8 cellular contexts compared by ENCODE assay signal in genomic region chr5:107389130-107389553, GRCh38.
DNase-seq lines count a peak whose midpoint lies in the region; ATAC-seq and TF ChIP-seq lines count a peak whose summit lies in the region.
"Had no signal": no experiment of that assay in that cellular context is flagged by ENCODE, and none has a peak within 500 bp of the region (broad histone marks: within the 10 kb centered on the region; RNA-seq: fewer than 3 reads in every experiment).

No MANE protein-coding gene starts in this region.

- H3K4me1 ChIP-seq in fibroblast of lung (ENCODE audit: control insufficient read depth, extremely low read depth, insufficient read depth, low read length) (peaks cover 10% of the 10 kb centered on the region), smooth muscle cell (ENCODE audit: low read depth) (peaks cover 24% of the 10 kb centered on the region)

- no peak overlapping the region for H3K9ac ChIP-seq in fibroblast of lung (ENCODE audit: insufficient read depth, low read length)
- H3K9ac ChIP-seq in smooth muscle cell (ENCODE audit: low read depth), result peak overlapping the region; percentile 59

- H3K79me2 ChIP-seq in fibroblast of lung (ENCODE audit: control insufficient read depth, insufficient read depth, low read length), result no peaks in the 10 kb centered on the region
- H3K79me2 ChIP-seq in smooth muscle cell (ENCODE audit: low read depth), result no peaks in the 10 kb centered on the region

- H3K36me3 ChIP-seq in GM06990 (ENCODE audit: control insufficient read depth, insufficient read depth, low read length) (no peaks in the 10 kb centered on the region), fibroblast of lung (ENCODE audit: control insufficient read depth, insufficient read depth, low read length) (no peaks in the 10 kb centered on the region), smooth muscle cell (ENCODE audit: low read depth) (no peaks in the 10 kb centered on the region)

- TF ChIP-seq CTCF in GM06990 (IDR thresholded peaks at IDR 0.05; ENCODE audit: insufficient read depth, low read length, poor library complexity, severe bottlenecking), result peak; percentile 7
- TF ChIP-seq CTCF in fibroblast of lung (conservative IDR thresholded peaks at IDR 0.05 in 1 of 2, IDR thresholded peaks at IDR 0.05 in 1 of 2; ENCODE audit: low read depth in 1 of 2, low read length in 2 of 2), result peak; percentile 12 to 24
- no peak for TF ChIP-seq CTCF in smooth muscle cell (IDR thresholded peaks at IDR 0.05; ENCODE audit: borderline replicate concordance, insufficient read depth, poor library complexity, severe bottlenecking)

- no peak overlapping the region for H3K4me2 ChIP-seq in fibroblast of lung (ENCODE audit: extremely low read depth, insufficient read depth, low read length)
- H3K4me2 ChIP-seq in smooth muscle cell, result peak overlapping the region; percentile 66

- 39% methylated on average over 2 of the region's 2 CpGs for WGBS in smooth muscle cell (ENCODE audit: low lambda C conversion rate)

- H3K9me3 ChIP-seq in fibroblast of lung (ENCODE audit: control insufficient read depth, insufficient read depth, low read depth, low read length) (no peaks in the 10 kb centered on the region), smooth muscle cell (replicated peaks; ENCODE audit: low read depth) (no peaks in the 10 kb centered on the region)
- H3K9me3 ChIP-seq: body of pancreas had no signal

- H3K27me3 ChIP-seq in GM06990 (replicated peaks; ENCODE audit: control insufficient read depth, insufficient read depth, low read length), result no peaks in the 10 kb centered on the region
- no peaks in the 10 kb centered on the region for H3K27me3 ChIP-seq in fibroblast of lung (ENCODE audit: control insufficient read depth, insufficient read depth, low read length)
- no peaks in the 10 kb centered on the region for H3K27me3 ChIP-seq in smooth muscle cell (ENCODE audit: low read depth)
- H3K27me3 ChIP-seq: body of pancreas had no signal

- no peak overlapping the region for H2AFZ ChIP-seq in fibroblast of lung (ENCODE audit: low read length)
- no peak overlapping the region for H2AFZ ChIP-seq in smooth muscle cell (ENCODE audit: low read depth)

- H3F3A ChIP-seq in smooth muscle cell (ENCODE audit: low read depth), result no peaks in the 10 kb centered on the region

- ATAC-seq in GM21360 (IDR thresholded peaks at IDR 0.05; ENCODE audit: unreplicated experiment) (peak; percentile 74), HG03558 (IDR thresholded peaks at IDR 0.05; ENCODE audit: extremely low read depth, unreplicated experiment) (peak; percentile 78)
- ATAC-seq: body of pancreas had no signal

- no peak overlapping the region for H3K4me3 ChIP-seq in GM06990 (replicated peaks; ENCODE audit: low read depth, low read length)
- H3K4me3 ChIP-seq in fibroblast of lung (replicated peaks in 1 of 4; ENCODE audit: control extremely low read depth in 1 of 4, insufficient read depth in 1 of 4, low read depth in 3 of 4, low read length in 4 of 4), result no peak overlapping the region
- no peak overlapping the region for H3K4me3 ChIP-seq in smooth muscle cell
- H3K4me3 ChIP-seq: body of pancreas had no signal

- no peak overlapping the region for H3K27ac ChIP-seq in fibroblast of lung (ENCODE audit: insufficient read depth, low read length)
- H3K27ac ChIP-seq in smooth muscle cell (ENCODE audit: low read depth), result peak overlapping the region; percentile 76
- H3K27ac ChIP-seq: body of pancreas had no signal

- H4K20me1 ChIP-seq in fibroblast of lung (ENCODE audit: control insufficient read depth, extremely low read depth, insufficient read depth, low read length) (no peaks in the 10 kb centered on the region), smooth muscle cell (ENCODE audit: low read depth) (no peaks in the 10 kb centered on the region)

- DNase-seq in GM06990 (ENCODE audit: extremely low read depth, insufficient read length) (peak; percentile 78), SHP77 (lab: John Stamatoyannopoulos, UW) (peak; percentile 75 to 85), fibroblast of lung (ENCODE audit: low read depth in 2 of 2) (peak; percentile 57 to 86), smooth muscle cell (lab: John Stamatoyannopoulos, UW; ENCODE audit: unreplicated experiment) (no peak), hepatic stellate cell (ENCODE audit: low spot score) (no peak)

Comparison
In these comparisons a context has a peak if more than half of its experiments do, and no peak if none do; other contexts are left out.
1. DNase-seq: peak in GM06990 (single experiment), SHP77 (2 of 2) and fibroblast of lung (2 of 2); none in smooth muscle cell (single experiment) and hepatic stellate cell (single experiment).